8 cellular contexts compared by ENCODE assay signal in the genomic region with DNA sequence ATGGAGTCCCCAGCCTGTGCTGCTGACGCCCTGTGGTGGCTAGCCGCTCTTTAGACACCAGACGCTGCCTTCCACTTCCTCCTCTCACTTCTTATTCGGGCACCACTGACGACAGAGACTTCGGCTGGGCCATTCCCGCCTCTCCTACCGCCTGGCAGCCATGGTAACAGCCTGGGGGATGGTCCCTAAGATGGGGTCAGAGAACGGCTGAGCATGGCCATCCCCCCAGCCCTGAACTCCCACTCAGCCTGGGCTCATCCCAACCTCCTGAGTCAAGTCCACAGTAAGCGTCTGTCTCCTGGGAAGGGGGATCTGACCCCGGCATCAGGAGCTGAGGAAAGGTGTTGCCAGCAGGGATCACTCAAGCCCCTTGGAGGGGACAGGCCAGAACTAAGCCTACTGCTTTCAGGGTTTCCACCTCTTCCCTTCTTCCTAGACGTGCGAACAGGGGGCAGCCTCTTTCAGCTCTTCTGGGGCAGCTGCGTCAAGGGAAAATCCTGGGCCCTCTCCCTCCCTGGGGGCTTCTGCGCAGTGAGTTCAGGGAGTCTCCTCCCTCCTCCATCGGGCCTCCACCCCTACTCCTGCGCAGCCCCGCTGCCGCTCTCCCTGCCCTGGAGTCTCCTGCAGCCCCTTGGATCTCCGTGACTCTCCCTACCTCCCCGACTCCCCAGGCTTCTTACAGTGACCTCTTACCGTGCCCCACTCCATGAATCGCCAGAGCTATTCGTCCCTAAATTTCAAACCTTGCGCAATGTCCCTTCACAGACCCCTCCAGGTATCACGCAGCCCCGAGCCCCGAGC. TPM values are rescaled to one million over a fixed set of nuclear protein-coding genes. Genes with fewer than 3 reads are reported as not detected.
DNase-seq lines count a peak whose midpoint lies in the region; ATAC-seq and TF ChIP-seq lines count a peak whose summit lies in the region.

No MANE protein-coding gene starts in this region.

- no peak overlapping the region for H2BK5ac ChIP-seq in mesendoderm (ENCODE audit: low read length)

- H3K9me3 ChIP-seq in GM23248 (ENCODE audit: low read depth) (no peaks in the 10 kb centered on the region), vagina (no peaks in the 10 kb centered on the region)

- peaks cover 9% of the 10 kb centered on the region; the same call in 1 of the 2 replicates for H3K4me1 ChIP-seq in GM23248 (ENCODE audit: insufficient read depth)
- peaks cover 2% of the 10 kb centered on the region for H3K4me1 ChIP-seq in mesendoderm (ENCODE audit: control insufficient read depth, low read depth, low read length)
- peaks cover 46% of the 10 kb centered on the region for H3K4me1 ChIP-seq in vagina

- H3F3A ChIP-seq in GM23248 (ENCODE audit: insufficient read depth), result peaks cover 9% of the 10 kb centered on the region; the same call in 1 of the 2 replicates

- no peaks in the 10 kb centered on the region for H3K27me3 ChIP-seq in GM23248 (replicated peaks; ENCODE audit: insufficient read depth)
- no peaks in the 10 kb centered on the region for H3K27me3 ChIP-seq in mesendoderm (ENCODE audit: insufficient read depth, low read length, poor library complexity)
- no peaks in the 10 kb centered on the region for H3K27me3 ChIP-seq in vagina

- H4K20me1 ChIP-seq in GM23248 (ENCODE audit: insufficient read depth), result no peaks in the 10 kb centered on the region

- 55 to 61% methylated on average over 25 to 28 of the region's 28 CpGs for WGBS in GM23248 (ENCODE audit: low coverage in 1 of 2, low lambda C conversion rate in 2 of 2, missing lambda C conversion rate in 2 of 2), 2 experiments
- WGBS in mesendoderm (ENCODE audit: extremely low coverage, insufficient coverage, low lambda C conversion rate), result no CpG with 5 or more reads among the region's 28 CpGs

- ATAC-seq in HG03280 (IDR thresholded peaks at IDR 0.05; ENCODE audit: unreplicated experiment), result no peak

- no peak overlapping the region for H3K18ac ChIP-seq in mesendoderm (ENCODE audit: low read length)

- H2AK5ac ChIP-seq in mesendoderm (ENCODE audit: low read length), result no peak overlapping the region

- no peak overlapping the region for H3K23ac ChIP-seq in mesendoderm (ENCODE audit: low read length)

- no peak overlapping the region for H2AFZ ChIP-seq in GM23248

- H4K5ac ChIP-seq in mesendoderm (ENCODE audit: low read length), result no peak overlapping the region

- TF ChIP-seq POLR2A in vagina (IDR thresholded peaks at IDR 0.05), result no peak

- DNase-seq in GM23248 (no peak), NCI-H526 (lab: John Stamatoyannopoulos, UW) (peak; percentile 58 to 82), chondrocyte (ENCODE audit: low spot score) (no peak), mesendoderm (peak; percentile 76), vagina (ENCODE audit: extremely low spot score in 2 of 2) (no peak), SW480 (ENCODE audit: low spot score) (no peak)

- in situ Hi-C loops in GM23248 (cut with MboI), result no loop called here

- H3K27ac Mint-ChIP-seq in chondrocyte (ENCODE audit: unreplicated experiment), result no peak overlapping the region

- no peaks in the 10 kb centered on the region for H3K36me3 ChIP-seq in GM23248 (ENCODE audit: low read depth)
- H3K36me3 ChIP-seq in mesendoderm (ENCODE audit: control insufficient read depth, insufficient read depth, low read length), result no peaks in the 10 kb centered on the region
- H3K36me3 ChIP-seq in vagina, result no peaks in the 10 kb centered on the region

- TF ChIP-seq CTCF in GM12872 (IDR thresholded peaks at IDR 0.05; ENCODE audit: insufficient read depth, low read depth, low read length) (0 out of 3 replicates have a peak, but pooled peaks have one; percentile 17), chondrocyte (IDR thresholded peaks at IDR 0.05) (no peak), vagina (IDR thresholded peaks at IDR 0.05) (no peak)

- H3K56ac ChIP-seq in mesendoderm (ENCODE audit: low read length), result peak overlapping the region; percentile 62

- intact Hi-C loops in vagina (cut with DNase I), result no loop called here

- H2BK15ac ChIP-seq in mesendoderm (replicated peaks; ENCODE audit: low read depth), result no peak overlapping the region

- H3K36me3 Mint-ChIP-seq in chondrocyte (ENCODE audit: low read depth), result no peaks in the 10 kb centered on the region

- H3K9me2 ChIP-seq in GM23248 (ENCODE audit: insufficient read depth), result no peaks in the 10 kb centered on the region

- H3K4me1 Mint-ChIP-seq in chondrocyte (ENCODE audit: low read depth), result peaks cover 34% of the 10 kb centered on the region

- no peak overlapping the region for H2BK120ac ChIP-seq in mesendoderm (ENCODE audit: low read depth, low read length)

- H4K8ac ChIP-seq in mesendoderm (ENCODE audit: low read depth, low read length), result no peak overlapping the region

- no peaks in the 10 kb centered on the region for H3K79me1 ChIP-seq in mesendoderm (ENCODE audit: low read length)

- no peaks in the 10 kb centered on the region for H3K79me2 ChIP-seq in GM23248 (ENCODE audit: insufficient read depth)
- no peaks in the 10 kb centered on the region for H3K79me2 ChIP-seq in mesendoderm (ENCODE audit: control insufficient read depth, insufficient read depth, low read length)

- no peak overlapping the region for H3K4ac ChIP-seq in mesendoderm (ENCODE audit: low read depth, low read length)

- H3K4me2 ChIP-seq in GM23248 (ENCODE audit: unreplicated experiment) (peak overlapping the region; percentile 73), mesendoderm (ENCODE audit: low read length) (peak overlapping the region; percentile 20)

- H3K27ac ChIP-seq in GM23248 (no peak overlapping the region), mesendoderm (ENCODE audit: low read depth, low read length) (no peak overlapping the region), vagina (peak overlapping the region; percentile 96)

- H3K9ac ChIP-seq in GM23248 (no peak overlapping the region), mesendoderm (ENCODE audit: low read length) (peak overlapping the region; percentile 43)

- peak overlapping the region; percentile 79 for H3K4me3 Mint-ChIP-seq in chondrocyte (ENCODE audit: unreplicated experiment)

- H3K27me3 Mint-ChIP-seq in chondrocyte (ENCODE audit: low read depth), result no peaks in the 10 kb centered on the region

- H3K4me3 ChIP-seq in GM23248, result peak overlapping the region; percentile 68
- no peak overlapping the region for H3K4me3 ChIP-seq in mesendoderm (ENCODE audit: low read length)
- peak overlapping the region; percentile 87 to 100 for H3K4me3 ChIP-seq in vagina

- no peaks in the 10 kb centered on the region for H3K9me3 Mint-ChIP-seq in chondrocyte (ENCODE audit: low read depth)

RNA-seq across cellular contexts. Expression of a gene that starts 0.6 kb away (rescaled TPM):
- total RNA-seq in GM23248 (2014; rRNA removed; shearing (Covaris generic)), result 2.2 and 5.9 TPM in 2 replicates
- polyA plus RNA-seq in GM23248 (2016; fragmentation: Nextera tagmentation; extraction: Ambion mirVana), result not detected in 2 replicates
- total RNA-seq in chondrocyte (11.1 to 15.7 TPM (median 13.7 TPM) in 3 replicates), vagina (47.1 TPM)
- polyA plus RNA-seq in mesendoderm (2013, experiment 1 of 2), result 0.95 TPM
- 0.91 TPM for polyA plus RNA-seq in mesendoderm (2013, experiment 2 of 2)

RNA-seq across cellular contexts. Expression of a gene that starts 45.1 kb away (rescaled TPM):
- 12.5 and 13.1 TPM in 2 replicates for total RNA-seq in GM23248 (2014; rRNA removed; shearing (Covaris generic))
- polyA plus RNA-seq in GM23248 (2016; fragmentation: Nextera tagmentation; extraction: Ambion mirVana), result 10.2 and 11.1 TPM in 2 replicates
- 5.7 to 7.6 TPM (median 7.3 TPM) in 3 replicates for total RNA-seq in chondrocyte
- polyA plus RNA-seq in mesendoderm (2013, experiment 1 of 2), result 10.5 TPM
- 10.7 TPM for polyA plus RNA-seq in mesendoderm (2013, experiment 2 of 2)
- 465 TPM for total RNA-seq in vagina

RNA-seq across cellular contexts. Expression of a gene that starts 54.6 kb away (rescaled TPM):
- 16.4 and 17.0 TPM in 2 replicates for total RNA-seq in GM23248 (2014; rRNA removed; shearing (Covaris generic))
- 2.8 and 3.1 TPM in 2 replicates for polyA plus RNA-seq in GM23248 (2016; fragmentation: Nextera tagmentation; extraction: Ambion mirVana)
- 9.9 to 10.6 TPM (median 10.0 TPM) in 3 replicates for total RNA-seq in chondrocyte
- polyA plus RNA-seq in mesendoderm (2013, experiment 1 of 2), result 9.9 TPM
- polyA plus RNA-seq in mesendoderm (2013, experiment 2 of 2), result 9.5 TPM
- total RNA-seq in vagina, result 23.6 TPM

Comparison
In these comparisons a context has a peak if more than half of its experiments do, and no peak if none do; other contexts are left out.
1. DNase-seq: peak in NCI-H526 (2 of 2) and mesendoderm (single experiment); none in GM23248 (single experiment), chondrocyte (single experiment), vagina (0 of 2) and SW480 (single experiment).
2. RNA of a gene that starts 45.1 kb away (total RNA-seq): 465 TPM in vagina (single experiment); 12.5 to 13.1 TPM in GM23248 and 5.7 to 7.6 TPM in chondrocyte; every median in the first group is over 10 times any median in the second.